Comparison of ENCODE assay signal across 10 cellular contexts in genomic region chr11:61923166-61924015, GRCh38. TPM values are rescaled to one million over a fixed set of nuclear protein-coding genes. Genes with fewer than 3 reads are reported as not detected.
DNase-seq lines count a peak whose midpoint lies in the region; ATAC-seq and TF ChIP-seq lines count a peak whose summit lies in the region.
"Had no signal": no experiment of that assay in that cellular context is flagged by ENCODE, and none has a peak within 500 bp of the region (broad histone marks: within the 10 kb centered on the region; RNA-seq: fewer than 3 reads in every experiment).

No MANE protein-coding gene starts in this region.

- H3K9me3 ChIP-seq in stomach: no peaks in the 10 kb centered on the region

- H3K4me3 ChIP-seq in brain microvascular endothelial cell (ENCODE audit: low read depth, low read length) (no peak overlapping the region), stomach (no peak overlapping the region)

- CTCF ChIA-PET in activated naive CD4-positive, alpha-beta T cell treated with anti-CD3 and anti-CD28 coated beads, Interleukin-2, amount 10 ng/mL, durations not matched to agents 7 days and 5 days (lab: Charles Lee): interaction anchor here (1.7 to 1.8 kb wide), 2 partner anchors 24 to 184 kb away, joined by 6 to 7 read pairs; no protein-coding TSS in a partner anchor

- intact Hi-C loops in stomach (cut with DNase I; ENCODE audit: low total_unique reads): no loop called here

- 31 to 51% (median 40%) methylated on average over 12 to 17 of the region's 17 CpGs for WGBS in stomach, 5 donors

- in situ Hi-C loops in brain microvascular endothelial cell (cut with HindIII; ENCODE audit: low pct_ligation_motif_present, low sequenced_read_pairs): loop anchor here (25.0 kb wide), 1 partner anchor 189 kb away; the partner anchor contains the start of gene INCENP

- no peaks in the 10 kb centered on the region for H3K36me3 Mint-ChIP-seq in activated naive CD4-positive, alpha-beta T cell treated with anti-CD3 and anti-CD28 coated beads, Interleukin-2, amount 10 ng/mL, durations not matched to agents 7 days and 5 days

- DNase-seq in HuH-7 (ENCODE audit: low spot score) (peak; percentile 95), brain microvascular endothelial cell (peak; percentile 52), stomach (peak; percentile 64), glomerular visceral epithelial cell (ENCODE audit: extremely low spot score) (no peak)
- no peak for DNase-seq in central memory CD4-positive, alpha-beta T cell
- no peak for DNase-seq in activated naive CD4-positive, alpha-beta T cell treated with anti-CD3 and anti-CD28 coated beads, Interleukin-2, amount 10 ng/mL, durations not matched to agents 7 days and 5 days
- DNase-seq: activated gamma-delta T cell treated with Interleukin-2 at 50 U/mL for 16 hours, NCI-H1105 had no signal

- TF ChIP-seq POLR2A in stomach (IDR thresholded peaks at IDR 0.05): no peak

- ATAC-seq in GM19452 (IDR thresholded peaks at IDR 0.05; ENCODE audit: unreplicated experiment): no peak

- no peak overlapping the region for H3K27ac Mint-ChIP-seq in activated naive CD4-positive, alpha-beta T cell treated with anti-CD3 and anti-CD28 coated beads, Interleukin-2, amount 10 ng/mL, durations not matched to agents 7 days and 5 days

- H3K4me3 Mint-ChIP-seq in activated naive CD4-positive, alpha-beta T cell treated with anti-CD3 and anti-CD28 coated beads, Interleukin-2, amount 10 ng/mL, durations not matched to agents 7 days and 5 days: no peak overlapping the region

- peaks cover under 1% of the 10 kb centered on the region for H3K4me1 Mint-ChIP-seq in activated naive CD4-positive, alpha-beta T cell treated with anti-CD3 and anti-CD28 coated beads, Interleukin-2, amount 10 ng/mL, durations not matched to agents 7 days and 5 days

- H3K27ac ChIP-seq in brain microvascular endothelial cell (no peak overlapping the region), layer of hippocampus (ENCODE audit: low read depth, low read length) (peak overlapping the region; percentile 58), stomach (peak overlapping the region; percentile 67 to 86 (median 75))

- peaks cover 18 to 36% (median 27%) of the 10 kb centered on the region in 4 donors for H3K4me1 ChIP-seq in stomach

- no peaks in the 10 kb centered on the region for H3K9me3 Mint-ChIP-seq in activated naive CD4-positive, alpha-beta T cell treated with anti-CD3 and anti-CD28 coated beads, Interleukin-2, amount 10 ng/mL, durations not matched to agents 7 days and 5 days

- H3K27me3 Mint-ChIP-seq in activated naive CD4-positive, alpha-beta T cell treated with anti-CD3 and anti-CD28 coated beads, Interleukin-2, amount 10 ng/mL, durations not matched to agents 7 days and 5 days: peaks cover 76% of the 10 kb centered on the region

- no peak for TF ChIP-seq EP300 in stomach (IDR thresholded peaks at IDR 0.05)

- H3K36me3 ChIP-seq in brain microvascular endothelial cell (replicated peaks) (no peaks in the 10 kb centered on the region), stomach (no peaks in the 10 kb centered on the region)

- H3K27me3 ChIP-seq in brain microvascular endothelial cell (replicated peaks) (peaks cover 8% of the 10 kb centered on the region), layer of hippocampus (ENCODE audit: control insufficient read depth, insufficient read depth, low read length) (no peaks in the 10 kb centered on the region), stomach (peaks cover 0 to 26% (median 0%) of the 10 kb centered on the region in 3 donors)

- TF ChIP-seq CTCF in brain microvascular endothelial cell (IDR thresholded peaks at IDR 0.05; ENCODE audit: low read depth, low read length, missing control alignments) (no peak), stomach (IDR thresholded peaks at IDR 0.05) (no peak)

RNA-seq across cellular contexts. Expression of gene RAB3IL1, which starts 6.0 kb away (rescaled TPM):
- 10 to 100 TPM in 2 of 5 donors, 1 to 10 TPM in 1, under 1 TPM in 1, not detected in 1; 0.58 to 12.8 (median 7.1) TPM for total RNA-seq in stomach
- polyA plus RNA-seq in stomach: 10 to 100 TPM in 2 of 3 donors, 1 to 10 TPM in 1; 5.3 to 13.3 (median 11.6) TPM

RNA-seq across cellular contexts. Expression of gene BEST1, which starts 26.8 kb away (rescaled TPM):
- 10 to 100 TPM in 2 of 5 donors, 1 to 10 TPM in 2, not detected in 1; 1.2 to 27.4 (median 6.6) TPM for total RNA-seq in stomach
- polyA plus RNA-seq in stomach: 1 to 10 TPM; 3.4 to 3.8 (median 3.7) TPM

RNA-seq across cellular contexts. Expression of gene FADS3, which starts 32.0 kb away (rescaled TPM):
- 100 to 1,000 TPM in 1 of 5 donors, 10 to 100 TPM in 3, 1 to 10 TPM in 1; 2.6 to 140 (median 22.8) TPM for total RNA-seq in stomach
- 10 to 100 TPM in 1 of 3 donors, 1 to 10 TPM in 2; 7.5 to 23.3 (median 7.9) TPM for polyA plus RNA-seq in stomach

RNA-seq across cellular contexts. Expression of gene FTH1, which starts 44.0 kb away (rescaled TPM):
- 1,000 to 10,000 TPM in 4 of 5 donors, 100 to 1,000 TPM in 1; 703 to 2,177 (median 1,757) TPM for total RNA-seq in stomach
- 1,000 to 10,000 TPM; 4,996 to 8,523 (median 5,775) TPM for polyA plus RNA-seq in stomach

Comparison
In these comparisons a context has a peak if more than half of its experiments do, and no peak if none do; other contexts are left out.
1. DNase-seq: peak in HuH-7 (single experiment), brain microvascular endothelial cell (single experiment) and stomach (single experiment); none in central memory CD4-positive, alpha-beta T cell (single experiment), glomerular visceral epithelial cell (single experiment) and activated naive CD4-positive, alpha-beta T cell treated with anti-CD3 and anti-CD28 coated beads, Interleukin-2, amount 10 ng/mL, durations not matched to agents 7 days and 5 days (single experiment).